Comparison of ENCODE assay signal across 1 cellular context in the genomic region with DNA sequence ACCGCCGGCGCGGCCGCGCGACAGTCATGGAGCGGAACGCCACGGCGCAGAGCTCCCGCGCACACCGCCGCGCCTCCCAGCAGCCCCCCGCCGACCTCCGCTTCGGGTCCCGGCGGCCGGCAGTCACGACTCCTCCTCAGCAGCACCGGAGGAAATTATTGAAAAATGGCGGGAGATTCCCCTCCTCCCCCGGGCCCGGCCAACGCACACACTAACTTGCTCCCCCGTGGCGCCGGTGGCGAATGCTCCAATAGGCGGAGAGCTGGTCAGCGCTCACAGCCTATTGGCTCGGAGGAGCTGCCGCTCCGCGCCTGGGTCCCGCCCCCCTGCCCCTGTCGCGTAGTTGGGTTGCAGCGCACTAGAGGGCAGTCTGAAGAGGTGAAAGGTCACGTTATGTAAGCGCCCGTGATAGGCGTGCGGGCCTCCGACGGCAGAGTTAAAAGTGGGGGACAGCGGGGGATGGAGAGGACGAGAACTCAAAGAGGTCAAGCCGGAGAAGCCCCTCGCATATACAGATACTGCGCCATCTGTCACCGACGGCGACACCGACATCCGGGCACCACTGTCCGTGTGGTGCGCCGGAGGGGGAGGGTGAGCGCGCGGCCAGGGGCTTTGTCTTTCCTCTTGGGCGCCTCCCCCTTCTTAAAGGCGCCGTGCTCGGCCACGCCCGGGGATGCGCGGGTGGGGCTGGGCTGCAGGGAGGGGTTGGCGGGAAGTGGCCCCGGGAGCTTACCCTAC.
A peak's percentile ranks its signal among the peaks of the same experiment; 100 is the strongest.
TF ChIP-seq lines count a peak whose summit lies in the region.

A gene with protein sequence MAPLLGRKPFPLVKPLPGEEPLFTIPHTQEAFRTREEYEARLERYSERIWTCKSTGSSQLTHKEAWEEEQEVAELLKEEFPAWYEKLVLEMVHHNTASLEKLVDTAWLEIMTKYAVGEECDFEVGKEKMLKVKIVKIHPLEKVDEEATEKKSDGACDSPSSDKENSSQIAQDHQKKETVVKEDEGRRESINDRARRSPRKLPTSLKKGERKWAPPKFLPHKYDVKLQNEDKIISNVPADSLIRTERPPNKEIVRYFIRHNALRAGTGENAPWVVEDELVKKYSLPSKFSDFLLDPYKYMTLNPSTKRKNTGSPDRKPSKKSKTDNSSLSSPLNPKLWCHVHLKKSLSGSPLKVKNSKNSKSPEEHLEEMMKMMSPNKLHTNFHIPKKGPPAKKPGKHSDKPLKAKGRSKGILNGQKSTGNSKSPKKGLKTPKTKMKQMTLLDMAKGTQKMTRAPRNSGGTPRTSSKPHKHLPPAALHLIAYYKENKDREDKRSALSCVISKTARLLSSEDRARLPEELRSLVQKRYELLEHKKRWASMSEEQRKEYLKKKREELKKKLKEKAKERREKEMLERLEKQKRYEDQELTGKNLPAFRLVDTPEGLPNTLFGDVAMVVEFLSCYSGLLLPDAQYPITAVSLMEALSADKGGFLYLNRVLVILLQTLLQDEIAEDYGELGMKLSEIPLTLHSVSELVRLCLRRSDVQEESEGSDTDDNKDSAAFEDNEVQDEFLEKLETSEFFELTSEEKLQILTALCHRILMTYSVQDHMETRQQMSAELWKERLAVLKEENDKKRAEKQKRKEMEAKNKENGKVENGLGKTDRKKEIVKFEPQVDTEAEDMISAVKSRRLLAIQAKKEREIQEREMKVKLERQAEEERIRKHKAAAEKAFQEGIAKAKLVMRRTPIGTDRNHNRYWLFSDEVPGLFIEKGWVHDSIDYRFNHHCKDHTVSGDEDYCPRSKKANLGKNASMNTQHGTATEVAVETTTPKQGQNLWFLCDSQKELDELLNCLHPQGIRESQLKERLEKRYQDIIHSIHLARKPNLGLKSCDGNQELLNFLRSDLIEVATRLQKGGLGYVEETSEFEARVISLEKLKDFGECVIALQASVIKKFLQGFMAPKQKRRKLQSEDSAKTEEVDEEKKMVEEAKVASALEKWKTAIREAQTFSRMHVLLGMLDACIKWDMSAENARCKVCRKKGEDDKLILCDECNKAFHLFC (N-terminal part only) (minus strand): TSS at position 213 of the 738 bp plus-strand sequence. CDS start 360 bp downstream, outside the sequence.

TF ChIP-seq in HepG2, 621 proteins besides CTCF, POLR2A, EP300 and RAD21 (continued from another document and continues in another):
- TF ChIP-seq, protein P1, sequence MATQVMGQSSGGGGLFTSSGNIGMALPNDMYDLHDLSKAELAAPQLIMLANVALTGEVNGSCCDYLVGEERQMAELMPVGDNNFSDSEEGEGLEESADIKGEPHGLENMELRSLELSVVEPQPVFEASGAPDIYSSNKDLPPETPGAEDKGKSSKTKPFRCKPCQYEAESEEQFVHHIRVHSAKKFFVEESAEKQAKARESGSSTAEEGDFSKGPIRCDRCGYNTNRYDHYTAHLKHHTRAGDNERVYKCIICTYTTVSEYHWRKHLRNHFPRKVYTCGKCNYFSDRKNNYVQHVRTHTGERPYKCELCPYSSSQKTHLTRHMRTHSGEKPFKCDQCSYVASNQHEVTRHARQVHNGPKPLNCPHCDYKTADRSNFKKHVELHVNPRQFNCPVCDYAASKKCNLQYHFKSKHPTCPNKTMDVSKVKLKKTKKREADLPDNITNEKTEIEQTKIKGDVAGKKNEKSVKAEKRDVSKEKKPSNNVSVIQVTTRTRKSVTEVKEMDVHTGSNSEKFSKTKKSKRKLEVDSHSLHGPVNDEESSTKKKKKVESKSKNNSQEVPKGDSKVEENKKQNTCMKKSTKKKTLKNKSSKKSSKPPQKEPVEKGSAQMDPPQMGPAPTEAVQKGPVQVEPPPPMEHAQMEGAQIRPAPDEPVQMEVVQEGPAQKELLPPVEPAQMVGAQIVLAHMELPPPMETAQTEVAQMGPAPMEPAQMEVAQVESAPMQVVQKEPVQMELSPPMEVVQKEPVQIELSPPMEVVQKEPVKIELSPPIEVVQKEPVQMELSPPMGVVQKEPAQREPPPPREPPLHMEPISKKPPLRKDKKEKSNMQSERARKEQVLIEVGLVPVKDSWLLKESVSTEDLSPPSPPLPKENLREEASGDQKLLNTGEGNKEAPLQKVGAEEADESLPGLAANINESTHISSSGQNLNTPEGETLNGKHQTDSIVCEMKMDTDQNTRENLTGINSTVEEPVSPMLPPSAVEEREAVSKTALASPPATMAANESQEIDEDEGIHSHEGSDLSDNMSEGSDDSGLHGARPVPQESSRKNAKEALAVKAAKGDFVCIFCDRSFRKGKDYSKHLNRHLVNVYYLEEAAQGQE (IDR thresholded peaks at IDR 0.05; ENCODE audit: borderline replicate concordance in 1 of 2, low read depth in 1 of 2, low read length in 2 of 2) = no peak
- TF ChIP-seq, protein P2, sequence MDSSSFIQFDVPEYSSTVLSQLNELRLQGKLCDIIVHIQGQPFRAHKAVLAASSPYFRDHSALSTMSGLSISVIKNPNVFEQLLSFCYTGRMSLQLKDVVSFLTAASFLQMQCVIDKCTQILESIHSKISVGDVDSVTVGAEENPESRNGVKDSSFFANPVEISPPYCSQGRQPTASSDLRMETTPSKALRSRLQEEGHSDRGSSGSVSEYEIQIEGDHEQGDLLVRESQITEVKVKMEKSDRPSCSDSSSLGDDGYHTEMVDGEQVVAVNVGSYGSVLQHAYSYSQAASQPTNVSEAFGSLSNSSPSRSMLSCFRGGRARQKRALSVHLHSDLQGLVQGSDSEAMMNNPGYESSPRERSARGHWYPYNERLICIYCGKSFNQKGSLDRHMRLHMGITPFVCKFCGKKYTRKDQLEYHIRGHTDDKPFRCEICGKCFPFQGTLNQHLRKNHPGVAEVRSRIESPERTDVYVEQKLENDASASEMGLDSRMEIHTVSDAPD (CRISPR knock-in tag; IDR thresholded peaks at IDR 0.05) = 0 out of 2 replicates have a peak, but pooled peaks have one; percentile 63
- TF ChIP-seq RFX3 (CRISPR knock-in tag; IDR thresholded peaks at IDR 0.05) (no peak), ZNF747 (CRISPR knock-in tag; IDR thresholded peaks at IDR 0.05; ENCODE audit: borderline replicate concordance) (peak; percentile 75; the same call in 1 of the 2 replicates), ZFP82 (CRISPR knock-in tag; IDR thresholded peaks at IDR 0.05; ENCODE audit: borderline replicate concordance) (peak; percentile 68; the same call in 1 of the 2 replicates), EEA1 (CRISPR knock-in tag; IDR thresholded peaks at IDR 0.05; ENCODE audit: borderline replicate concordance) (no peak), MBD4 (IDR thresholded peaks at IDR 0.05; ENCODE audit: borderline replicate concordance, low read length) (no peak), RCOR2 (CRISPR knock-in tag; IDR thresholded peaks at IDR 0.05) (0 out of 2 replicates have a peak, but pooled peaks have one; percentile 27), MZF1 (CRISPR knock-in tag; IDR thresholded peaks at IDR 0.05; ENCODE audit: borderline replicate concordance) (no peak), ZNF260 (CRISPR knock-in tag; IDR thresholded peaks at IDR 0.05; ENCODE audit: borderline replicate concordance, low read depth) (no peak), ZMYM3 (CRISPR knock-in tag; IDR thresholded peaks at IDR 0.05) (peak; percentile 79; the same call in 1 of the 2 replicates), MXD4 (CRISPR knock-in tag; IDR thresholded peaks at IDR 0.05) (peak; percentile 71; the same call in 1 of the 2 replicates), ZFP1 (CRISPR knock-in tag; IDR thresholded peaks at IDR 0.05) (no peak; the same call in 1 of the 2 replicates), TAF15 (IDR thresholded peaks at IDR 0.05; ENCODE audit: low read depth, low read length, poor library complexity, severe bottlenecking) (peak; percentile 84), MYNN (CRISPR knock-in tag; IDR thresholded peaks at IDR 0.05; ENCODE audit: low read depth) (0 out of 2 replicates have a peak, but pooled peaks have one; percentile 76), ZSCAN25 (CRISPR knock-in tag; IDR thresholded peaks at IDR 0.05) (peak; percentile 96), ZNF879 (CRISPR knock-in tag; IDR thresholded peaks at IDR 0.05) (no peak), ATRX (CRISPR knock-in tag; IDR thresholded peaks at IDR 0.05; ENCODE audit: borderline replicate concordance) (no peak), NFKBIZ (CRISPR knock-in tag; IDR thresholded peaks at IDR 0.05) (0 out of 2 replicates have a peak, but pooled peaks have one; percentile 35)
- TF ChIP-seq, protein P3, sequence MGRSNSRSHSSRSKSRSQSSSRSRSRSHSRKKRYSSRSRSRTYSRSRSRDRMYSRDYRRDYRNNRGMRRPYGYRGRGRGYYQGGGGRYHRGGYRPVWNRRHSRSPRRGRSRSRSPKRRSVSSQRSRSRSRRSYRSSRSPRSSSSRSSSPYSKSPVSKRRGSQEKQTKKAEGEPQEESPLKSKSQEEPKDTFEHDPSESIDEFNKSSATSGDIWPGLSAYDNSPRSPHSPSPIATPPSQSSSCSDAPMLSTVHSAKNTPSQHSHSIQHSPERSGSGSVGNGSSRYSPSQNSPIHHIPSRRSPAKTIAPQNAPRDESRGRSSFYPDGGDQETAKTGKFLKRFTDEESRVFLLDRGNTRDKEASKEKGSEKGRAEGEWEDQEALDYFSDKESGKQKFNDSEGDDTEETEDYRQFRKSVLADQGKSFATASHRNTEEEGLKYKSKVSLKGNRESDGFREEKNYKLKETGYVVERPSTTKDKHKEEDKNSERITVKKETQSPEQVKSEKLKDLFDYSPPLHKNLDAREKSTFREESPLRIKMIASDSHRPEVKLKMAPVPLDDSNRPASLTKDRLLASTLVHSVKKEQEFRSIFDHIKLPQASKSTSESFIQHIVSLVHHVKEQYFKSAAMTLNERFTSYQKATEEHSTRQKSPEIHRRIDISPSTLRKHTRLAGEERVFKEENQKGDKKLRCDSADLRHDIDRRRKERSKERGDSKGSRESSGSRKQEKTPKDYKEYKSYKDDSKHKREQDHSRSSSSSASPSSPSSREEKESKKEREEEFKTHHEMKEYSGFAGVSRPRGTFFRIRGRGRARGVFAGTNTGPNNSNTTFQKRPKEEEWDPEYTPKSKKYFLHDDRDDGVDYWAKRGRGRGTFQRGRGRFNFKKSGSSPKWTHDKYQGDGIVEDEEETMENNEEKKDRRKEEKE (IDR thresholded peaks at IDR 0.05) = no peak
- TF ChIP-seq, protein P4, sequence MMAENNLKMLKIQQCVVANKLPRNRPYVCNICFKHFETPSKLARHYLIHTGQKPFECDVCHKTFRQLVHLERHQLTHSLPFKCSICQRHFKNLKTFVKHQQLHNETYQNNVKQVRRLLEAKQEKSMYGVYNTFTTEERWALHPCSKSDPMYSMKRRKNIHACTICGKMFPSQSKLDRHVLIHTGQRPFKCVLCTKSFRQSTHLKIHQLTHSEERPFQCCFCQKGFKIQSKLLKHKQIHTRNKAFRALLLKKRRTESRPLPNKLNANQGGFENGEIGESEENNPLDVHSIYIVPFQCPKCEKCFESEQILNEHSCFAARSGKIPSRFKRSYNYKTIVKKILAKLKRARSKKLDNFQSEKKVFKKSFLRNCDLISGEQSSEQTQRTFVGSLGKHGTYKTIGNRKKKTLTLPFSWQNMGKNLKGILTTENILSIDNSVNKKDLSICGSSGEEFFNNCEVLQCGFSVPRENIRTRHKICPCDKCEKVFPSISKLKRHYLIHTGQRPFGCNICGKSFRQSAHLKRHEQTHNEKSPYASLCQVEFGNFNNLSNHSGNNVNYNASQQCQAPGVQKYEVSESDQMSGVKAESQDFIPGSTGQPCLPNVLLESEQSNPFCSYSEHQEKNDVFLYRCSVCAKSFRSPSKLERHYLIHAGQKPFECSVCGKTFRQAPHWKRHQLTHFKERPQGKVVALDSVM (CRISPR knock-in tag; IDR thresholded peaks at IDR 0.05) = no peak; the same call in 1 of the 2 replicates
- TF ChIP-seq, protein P5, sequence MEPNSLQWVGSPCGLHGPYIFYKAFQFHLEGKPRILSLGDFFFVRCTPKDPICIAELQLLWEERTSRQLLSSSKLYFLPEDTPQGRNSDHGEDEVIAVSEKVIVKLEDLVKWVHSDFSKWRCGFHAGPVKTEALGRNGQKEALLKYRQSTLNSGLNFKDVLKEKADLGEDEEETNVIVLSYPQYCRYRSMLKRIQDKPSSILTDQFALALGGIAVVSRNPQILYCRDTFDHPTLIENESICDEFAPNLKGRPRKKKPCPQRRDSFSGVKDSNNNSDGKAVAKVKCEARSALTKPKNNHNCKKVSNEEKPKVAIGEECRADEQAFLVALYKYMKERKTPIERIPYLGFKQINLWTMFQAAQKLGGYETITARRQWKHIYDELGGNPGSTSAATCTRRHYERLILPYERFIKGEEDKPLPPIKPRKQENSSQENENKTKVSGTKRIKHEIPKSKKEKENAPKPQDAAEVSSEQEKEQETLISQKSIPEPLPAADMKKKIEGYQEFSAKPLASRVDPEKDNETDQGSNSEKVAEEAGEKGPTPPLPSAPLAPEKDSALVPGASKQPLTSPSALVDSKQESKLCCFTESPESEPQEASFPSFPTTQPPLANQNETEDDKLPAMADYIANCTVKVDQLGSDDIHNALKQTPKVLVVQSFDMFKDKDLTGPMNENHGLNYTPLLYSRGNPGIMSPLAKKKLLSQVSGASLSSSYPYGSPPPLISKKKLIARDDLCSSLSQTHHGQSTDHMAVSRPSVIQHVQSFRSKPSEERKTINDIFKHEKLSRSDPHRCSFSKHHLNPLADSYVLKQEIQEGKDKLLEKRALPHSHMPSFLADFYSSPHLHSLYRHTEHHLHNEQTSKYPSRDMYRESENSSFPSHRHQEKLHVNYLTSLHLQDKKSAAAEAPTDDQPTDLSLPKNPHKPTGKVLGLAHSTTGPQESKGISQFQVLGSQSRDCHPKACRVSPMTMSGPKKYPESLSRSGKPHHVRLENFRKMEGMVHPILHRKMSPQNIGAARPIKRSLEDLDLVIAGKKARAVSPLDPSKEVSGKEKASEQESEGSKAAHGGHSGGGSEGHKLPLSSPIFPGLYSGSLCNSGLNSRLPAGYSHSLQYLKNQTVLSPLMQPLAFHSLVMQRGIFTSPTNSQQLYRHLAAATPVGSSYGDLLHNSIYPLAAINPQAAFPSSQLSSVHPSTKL (CRISPR knock-in tag; IDR thresholded peaks at IDR 0.05) = peak; percentile 50; the same call in 1 of the 2 replicates
- TF ChIP-seq, protein P6, sequence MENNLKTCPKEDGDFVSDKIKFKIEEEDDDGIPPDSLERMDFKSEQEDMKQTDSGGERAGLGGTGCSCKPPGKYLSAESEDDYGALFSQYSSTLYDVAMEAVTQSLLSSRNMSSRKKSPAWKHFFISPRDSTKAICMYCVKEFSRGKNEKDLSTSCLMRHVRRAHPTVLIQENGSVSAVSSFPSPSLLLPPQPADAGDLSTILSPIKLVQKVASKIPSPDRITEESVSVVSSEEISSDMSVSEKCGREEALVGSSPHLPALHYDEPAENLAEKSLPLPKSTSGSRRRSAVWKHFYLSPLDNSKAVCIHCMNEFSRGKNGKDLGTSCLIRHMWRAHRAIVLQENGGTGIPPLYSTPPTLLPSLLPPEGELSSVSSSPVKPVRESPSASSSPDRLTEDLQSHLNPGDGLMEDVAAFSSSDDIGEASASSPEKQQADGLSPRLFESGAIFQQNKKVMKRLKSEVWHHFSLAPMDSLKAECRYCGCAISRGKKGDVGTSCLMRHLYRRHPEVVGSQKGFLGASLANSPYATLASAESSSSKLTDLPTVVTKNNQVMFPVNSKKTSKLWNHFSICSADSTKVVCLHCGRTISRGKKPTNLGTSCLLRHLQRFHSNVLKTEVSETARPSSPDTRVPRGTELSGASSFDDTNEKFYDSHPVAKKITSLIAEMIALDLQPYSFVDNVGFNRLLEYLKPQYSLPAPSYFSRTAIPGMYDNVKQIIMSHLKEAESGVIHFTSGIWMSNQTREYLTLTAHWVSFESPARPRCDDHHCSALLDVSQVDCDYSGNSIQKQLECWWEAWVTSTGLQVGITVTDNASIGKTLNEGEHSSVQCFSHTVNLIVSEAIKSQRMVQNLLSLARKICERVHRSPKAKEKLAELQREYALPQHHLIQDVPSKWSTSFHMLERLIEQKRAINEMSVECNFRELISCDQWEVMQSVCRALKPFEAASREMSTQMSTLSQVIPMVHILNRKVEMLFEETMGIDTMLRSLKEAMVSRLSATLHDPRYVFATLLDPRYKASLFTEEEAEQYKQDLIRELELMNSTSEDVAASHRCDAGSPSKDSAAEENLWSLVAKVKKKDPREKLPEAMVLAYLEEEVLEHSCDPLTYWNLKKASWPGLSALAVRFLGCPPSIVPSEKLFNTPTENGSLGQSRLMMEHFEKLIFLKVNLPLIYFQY (CRISPR knock-in tag; IDR thresholded peaks at IDR 0.05; ENCODE audit: borderline replicate concordance) = peak; percentile 15; the same call in 1 of the 2 replicates
